In genomic region chr16:84999857-85000480, GRCh38 we compare ENCODE assay signal across 1 cellular context.
TF ChIP-seq lines count a peak whose summit lies in the region.

No MANE protein-coding gene starts in this region.

TF ChIP-seq in endothelial cell of umbilical vein, 7 proteins besides CTCF, POLR2A, EP300 and RAD21 (continued from another document):
- TF ChIP-seq MAX (IDR thresholded peaks at IDR 0.05; ENCODE audit: insufficient read depth, insufficient read length) (no peak), JUN (IDR thresholded peaks at IDR 0.05; ENCODE audit: borderline replicate concordance, insufficient read depth, insufficient read length, low read depth) (no peak)
